In genomic region chr9:127158995-127159801, GRCh38 we compare ENCODE assay signal across 8 cellular contexts.
DNase-seq lines count a peak whose midpoint lies in the region; ATAC-seq and TF ChIP-seq lines count a peak whose summit lies in the region.

No MANE protein-coding gene starts in this region.

- H3K9me3 ChIP-seq in KOPT-K1 (ENCODE audit: insufficient read depth, low read length, poor library complexity, severe bottlenecking) = no peaks in the 10 kb centered on the region

- POLR2A ChIA-PET in AG04449 (lab: Yijun Ruan, JAX) = interaction anchor here (1.0 kb wide), 1 partner anchor 36 kb away, joined by 3 read pairs; the partner anchor contains the start of gene ANGPTL2

- H3K4me3 ChIP-seq in AG04449 (ENCODE audit: low read depth, low read length) (no peak overlapping the region), choroid plexus epithelial cell (ENCODE audit: low read depth, low read length) (no peak overlapping the region)

- ATAC-seq in GM21528 (IDR thresholded peaks at IDR 0.05; ENCODE audit: low FRiP score, unreplicated experiment) (no peak), GM21737 (IDR thresholded peaks at IDR 0.05; ENCODE audit: unreplicated experiment) (no peak), HG03565 (IDR thresholded peaks at IDR 0.05; ENCODE audit: unreplicated experiment) (no peak)

- CTCF ChIA-PET in AG04449 (lab: Yijun Ruan, JAX) = interaction anchor here (1.1 to 2.6 kb wide), 7 partner anchors 9 to 219 kb away, joined by 3 to 11 read pairs (median 3); no protein-coding TSS in a partner anchor

- H3K36me3 ChIP-seq in KOPT-K1 (ENCODE audit: insufficient read depth, low read length) = no peaks in the 10 kb centered on the region

- TF ChIP-seq CTCF in AG04449 (IDR thresholded peaks at IDR 0.05; ENCODE audit: insufficient read depth, low read length, missing control alignments) (peak; percentile 39), choroid plexus epithelial cell (conservative IDR thresholded peaks at IDR 0.05; ENCODE audit: low read depth, low read length) (peak; percentile 57)

- peak overlapping the region; percentile 97 for H3K27ac ChIP-seq in KOPT-K1 (ENCODE audit: low read depth, low read length, poor library complexity, severe bottlenecking)

- DNase-seq in AG04449 (ENCODE audit: low read depth, low spot score) (no peak), choroid plexus epithelial cell (ENCODE audit: low read depth) (peak; percentile 93), medulla oblongata (ENCODE audit: extremely low spot score) (peak; percentile 84), NCI-H2081 (lab: John Stamatoyannopoulos, UW) (no peak)

Comparison
In these comparisons a context has a peak if more than half of its experiments do, and no peak if none do; other contexts are left out.
1. DNase-seq: peak in choroid plexus epithelial cell (single experiment) and medulla oblongata (single experiment); none in AG04449 (single experiment) and NCI-H2081 (0 of 2).